ENCODE assay signal across 15 cellular contexts in genomic region chr2:112800881-112801583, GRCh38. TPM values are rescaled to one million over a fixed set of nuclear protein-coding genes. Genes with fewer than 3 reads are reported as not detected.
A peak's percentile ranks its signal among the peaks of the same experiment; 100 is the strongest.
DNase-seq lines count a peak whose midpoint lies in the region; ATAC-seq and TF ChIP-seq lines count a peak whose summit lies in the region.
"Had no signal": no experiment of that assay in that cellular context is flagged by ENCODE, and none has a peak within 500 bp of the region (broad histone marks: within the 10 kb centered on the region; RNA-seq: fewer than 3 reads in every experiment).

No MANE protein-coding gene starts in this region.

- H3K23ac ChIP-seq in IMR-90 (ENCODE audit: low read depth, low read length): no peak overlapping the region
- no peak overlapping the region for H3K23ac ChIP-seq in neuronal stem cell (ENCODE audit: low read depth, low read length, poor library complexity)

- no peak overlapping the region for H3K9ac ChIP-seq in IMR-90 (ENCODE audit: low read depth, low read length)
- H3K9ac ChIP-seq in neuronal stem cell (ENCODE audit: low read depth, low read length, poor library complexity): no peak overlapping the region

- 79% methylated on average over 2 of the region's 4 CpGs; no CpG with 5 or more reads in 1 of the 2 experiments for WGBS in IMR-90 (ENCODE audit: extremely low coverage in 2 of 2, insufficient read length in 1 of 2), 2 experiments
- 67 to 70% methylated on average over 4 of the region's 4 CpGs for WGBS in esophagus squamous epithelium, 2 donors
- WGBS in neuronal stem cell (ENCODE audit: extremely low coverage in 2 of 2, insufficient read length in 2 of 2, insufficient replicate concordance in 1 of 2), 2 donors: no CpG with 5 or more reads among the region's 4 CpGs

- no peak overlapping the region for H3K27ac ChIP-seq in breast epithelium
- H3K27ac ChIP-seq in IMR-90 (ENCODE audit: insufficient read depth, low read length): no peak overlapping the region
- H3K27ac ChIP-seq in esophagus squamous epithelium: peak overlapping the region in 3 of 4 donors; percentile 1 to 42 (median 3)
- no peak overlapping the region for H3K27ac ChIP-seq in tibial artery
- H3K27ac ChIP-seq in neuronal stem cell (replicated peaks; ENCODE audit: low read length): no peak overlapping the region

- dilution Hi-C loops in IMR-90 (cut with HindIII; ENCODE audit: low sequenced_read_pairs, unreplicated experiment): no loop called here

- H3K36me3 ChIP-seq in breast epithelium (no peaks in the 10 kb centered on the region), IMR-90 (ENCODE audit: control insufficient read depth, insufficient read depth, low read length) (no peaks in the 10 kb centered on the region), esophagus squamous epithelium (no peaks in the 10 kb centered on the region), tibial artery (no peaks in the 10 kb centered on the region), neuronal stem cell (replicated peaks in 1 of 2; ENCODE audit: control insufficient read depth in 2 of 2, insufficient read depth in 2 of 2, low read length in 2 of 2) (no peaks in the 10 kb centered on the region)

- peak overlapping the region; percentile 13; the same call in 1 of the 3 replicates for H2BK15ac ChIP-seq in IMR-90 (ENCODE audit: low read depth, low read length)
- H2BK15ac ChIP-seq in neuronal stem cell (ENCODE audit: low read length): no peak overlapping the region

- H4K20me1 ChIP-seq in IMR-90 (ENCODE audit: insufficient read depth, low read length): no peaks in the 10 kb centered on the region

- H3K56ac ChIP-seq in IMR-90 (ENCODE audit: extremely low read depth, insufficient read depth, low read length): no peak overlapping the region

- no peak overlapping the region for H2BK120ac ChIP-seq in IMR-90 (ENCODE audit: low read depth, low read length)
- H2BK120ac ChIP-seq in neuronal stem cell (ENCODE audit: low read depth, low read length): no peak overlapping the region

- no peaks in the 10 kb centered on the region for H3K27me3 ChIP-seq in breast epithelium
- H3K27me3 ChIP-seq in IMR-90 (ENCODE audit: control insufficient read depth, insufficient read depth, low read length): no peaks in the 10 kb centered on the region
- H3K27me3 ChIP-seq in esophagus squamous epithelium: no peaks in the 10 kb centered on the region
- H3K27me3 ChIP-seq in tibial artery: no peaks in the 10 kb centered on the region
- no peaks in the 10 kb centered on the region for H3K27me3 ChIP-seq in neuronal stem cell (ENCODE audit: control insufficient read depth in 3 of 3, insufficient read depth in 3 of 3, low read depth in 1 of 3, low read length in 3 of 3)

- H3K14ac ChIP-seq in IMR-90 (replicated peaks; ENCODE audit: low read depth, low read length) (no peak overlapping the region), neuronal stem cell (ENCODE audit: low read length) (no peak overlapping the region)

- peak overlapping the region; percentile 13; the same call in 1 of the 2 replicates for H2BK20ac ChIP-seq in IMR-90 (ENCODE audit: low read depth, low read length)

- no peak overlapping the region for H2BK12ac ChIP-seq in neuronal stem cell (ENCODE audit: low read length)

- peaks cover 19% of the 10 kb centered on the region for H3K4me1 Mint-ChIP-seq in MCF 10A (ENCODE audit: insufficient read depth, unreplicated experiment)

- intact Hi-C loops in MCF 10A (cut with micrococcal nuclease) (no loop called here), breast epithelium (cut with DNase I; ENCODE audit: low total_unique reads) (no loop called here), IMR-90 (cut with micrococcal nuclease) (no loop called here), esophagus squamous epithelium (cut with DNase I) (no loop called here), tibial artery (cut with DNase I; ENCODE audit: low total_unique reads) (no loop called here)

- TF ChIP-seq POLR2A in breast epithelium (IDR thresholded peaks at IDR 0.05): no peak
- TF ChIP-seq POLR2A in IMR-90 (IDR thresholded peaks at IDR 0.05; ENCODE audit: low read depth, low read length): no peak
- no peak for TF ChIP-seq POLR2A in esophagus squamous epithelium (IDR thresholded peaks at IDR 0.05)

- BruUV-seq in MCF 10A (replicated peaks; lab: Mats Ljungman, UMichigan): no TSS peak
- BruUV-seq in IMR-90 (replicated peaks; lab: Mats Ljungman, UMichigan): no TSS peak

- no peak overlapping the region for H2AK5ac ChIP-seq in IMR-90 (ENCODE audit: low read depth, low read length)
- no peak overlapping the region for H2AK5ac ChIP-seq in neuronal stem cell (ENCODE audit: low read depth, low read length)

- CTCF ChIA-PET in MCF 10A (lab: Yijun Ruan, JAX) (interaction anchor here (0.6 to 1.6 kb wide), 3 partner anchors 85 to 140 kb away, joined by 3 to 5 read pairs (median 4); no protein-coding TSS in a partner anchor), IMR-90 (lab: Yijun Ruan, JAX) (no interaction called here)

- H3K18ac ChIP-seq in IMR-90 (ENCODE audit: low read depth, low read length) (no peak overlapping the region), neuronal stem cell (ENCODE audit: low read length) (no peak overlapping the region)

- H3K4me3 Mint-ChIP-seq in MCF 10A (ENCODE audit: unreplicated experiment): no peak overlapping the region

- no peak for ATAC-seq in IMR-90 (ENCODE audit: low read depth)
- ATAC-seq: K562, PC-3 had no signal

- in situ Hi-C loops in IMR-90 (cut with MboI; ENCODE audit: low sequenced_read_pairs): no loop called here

- H3K9me3 ChIP-seq in breast epithelium (no peaks in the 10 kb centered on the region), IMR-90 (ENCODE audit: control insufficient read depth, insufficient read depth, low read length) (no peaks in the 10 kb centered on the region), esophagus squamous epithelium (no peaks in the 10 kb centered on the region), tibial artery (no peaks in the 10 kb centered on the region), neuronal stem cell (replicated peaks in 1 of 2; ENCODE audit: control insufficient read depth in 2 of 2, insufficient read depth in 1 of 2, low read depth in 1 of 2, low read length in 2 of 2) (no peaks in the 10 kb centered on the region)

- no peak overlapping the region for H3K4me2 ChIP-seq in IMR-90 (ENCODE audit: low read depth, low read length)
- no peak overlapping the region for H3K4me2 ChIP-seq in neuronal stem cell (ENCODE audit: insufficient read depth, low read length, poor library complexity, severe bottlenecking)

- POLR2A ChIA-PET in MCF 10A (lab: Yijun Ruan, JAX): interaction anchor here (0.7 to 6.1 kb wide), 6 partner anchors 13 to 141 kb away, joined by 3 to 37 read pairs (median 3); partner anchors contain the start of gene IL1A
- POLR2A ChIA-PET in IMR-90 (lab: Charles Lee; ENCODE audit: unreplicated experiment): no interaction called here

- H4K5ac ChIP-seq in IMR-90 (ENCODE audit: low read depth, low read length): no peak overlapping the region

- H3K4me3 ChIP-seq in breast epithelium (no peak overlapping the region), IMR-90 (ENCODE audit: insufficient read depth, low read depth, low read length) (no peak overlapping the region), esophagus squamous epithelium (no peak overlapping the region), tibial artery (no peak overlapping the region), neuronal stem cell (ENCODE audit: low read length in 2 of 2) (no peak overlapping the region)
- H3K4me3 ChIP-seq: K562 had no signal

- peaks cover 11% of the 10 kb centered on the region for H3K9me1 ChIP-seq in IMR-90 (ENCODE audit: insufficient read depth, low read length)

- DNase-seq in MCF 10A (ENCODE audit: unreplicated experiment) (no peak), breast epithelium (ENCODE audit: low spot score in 2 of 2) (no peak), IMR-90 (no peak), esophagus squamous epithelium (lab: John Stamatoyannopoulos, UW) (no peak), MV-4-11 (lab: John Stamatoyannopoulos, UW) (no peak), tibial artery (no peak), neuronal stem cell (ENCODE audit: low spot score) (no peak)
- DNase-seq: C1 segment of cervical spinal cord, DMS79, NCI-H1417 treated with DMSO at 0.1 percent for 48 hours, NCI-H1930, PC-3, RPMI8226 had no signal

- H3K4ac ChIP-seq in IMR-90 (ENCODE audit: low read depth, low read length) (peak overlapping the region; percentile 15; the same call in 1 of the 2 replicates), neuronal stem cell (ENCODE audit: low read length) (no peak overlapping the region)

- TF ChIP-seq CTCF in MCF 10A (IDR thresholded peaks at IDR 0.05; ENCODE audit: unreplicated experiment): no peak
- TF ChIP-seq CTCF in breast epithelium (IDR thresholded peaks at IDR 0.05): no peak
- no peak for TF ChIP-seq CTCF in IMR-90 (conservative IDR thresholded peaks at IDR 0.05; ENCODE audit: low read depth, low read length)
- no peak for TF ChIP-seq CTCF in esophagus squamous epithelium (IDR thresholded peaks at IDR 0.05)
- no peak for TF ChIP-seq CTCF in tibial artery (IDR thresholded peaks at IDR 0.05)

- H3K27ac Mint-ChIP-seq in MCF 10A (ENCODE audit: low read depth, unreplicated experiment): peak overlapping the region; percentile 82

- peaks cover 0 to 13% of the 10 kb centered on the region in 2 experiments; a peak in 2 of 4 replicates for H3K79me1 ChIP-seq in IMR-90 (ENCODE audit: low read depth in 1 of 2, low read length in 2 of 2)
- no peaks in the 10 kb centered on the region for H3K79me1 ChIP-seq in neuronal stem cell (ENCODE audit: low read depth, low read length)

- H4K91ac ChIP-seq in IMR-90 (ENCODE audit: insufficient read depth, low read depth, low read length): no peak overlapping the region; the same call in 1 of the 2 replicates
- H4K91ac ChIP-seq in neuronal stem cell (ENCODE audit: low read depth, low read length, poor library complexity): no peak overlapping the region

- no peaks in the 10 kb centered on the region for H3K4me1 ChIP-seq in breast epithelium
- no peaks in the 10 kb centered on the region; the same call in 1 of the 2 replicates for H3K4me1 ChIP-seq in IMR-90 (ENCODE audit: control insufficient read depth, insufficient read depth, low read length)
- peaks cover 0 to 38% (median 9%) of the 10 kb centered on the region in 3 donors for H3K4me1 ChIP-seq in esophagus squamous epithelium
- no peaks in the 10 kb centered on the region for H3K4me1 ChIP-seq in tibial artery
- peaks cover 0 to 4% of the 10 kb centered on the region in 2 donors for H3K4me1 ChIP-seq in neuronal stem cell (ENCODE audit: control insufficient read depth in 2 of 2, insufficient read depth in 1 of 2, low read depth in 1 of 2, low read length in 2 of 2)

- H2AFZ ChIP-seq in IMR-90 (replicated peaks; ENCODE audit: low read length, poor library complexity) (no peak overlapping the region), neuronal stem cell (ENCODE audit: low read length) (no peak overlapping the region)

- no peaks in the 10 kb centered on the region for H3K36me3 Mint-ChIP-seq in MCF 10A (ENCODE audit: insufficient read depth, unreplicated experiment)

- H2AK9ac ChIP-seq in IMR-90 (replicated peaks; ENCODE audit: low read depth, low read length, poor library complexity): no peak overlapping the region

- TF ChIP-seq RAD21 in IMR-90 (IDR thresholded peaks at IDR 0.05; ENCODE audit: low read length): no peak

- peaks cover 18% of the 10 kb centered on the region for H3K9me3 Mint-ChIP-seq in MCF 10A (ENCODE audit: unreplicated experiment)

- H2BK5ac ChIP-seq in IMR-90 (ENCODE audit: low read depth, low read length, poor library complexity, severe bottlenecking): no peak overlapping the region
- H2BK5ac ChIP-seq in neuronal stem cell (ENCODE audit: low read length): no peak overlapping the region

- no peaks in the 10 kb centered on the region for H3K27me3 Mint-ChIP-seq in MCF 10A (ENCODE audit: insufficient read depth, unreplicated experiment)

- H4K8ac ChIP-seq in IMR-90 (ENCODE audit: low read depth in 2 of 2, low read length in 2 of 2): no peak overlapping the region
- no peak overlapping the region for H4K8ac ChIP-seq in neuronal stem cell (ENCODE audit: low read depth, low read length)

RNA-seq across cellular contexts. Expression of gene IL1A, which starts 16.7 kb away (rescaled TPM):
- 99.1 and 170 TPM in 2 replicates for total RNA-seq in MCF 10A (2022)
- under 1 TPM in 1 of 3 donors, not detected in 2; 0.44 TPM for total RNA-seq in breast epithelium
- 0.83 and 1.1 TPM in 2 replicates for total RNA-seq in IMR-90 (2012; rRNA removed)
- polyA plus RNA-seq in IMR-90 (2012; rRNA removed): 0.39 and 0.48 TPM in 2 replicates
- 0.05 and 0.30 TPM in 2 replicates for polyA plus RNA-seq in IMR-90 (2012; cell fraction: cytosol; rRNA removed)
- polyA plus RNA-seq in IMR-90 (2012; cell fraction: nucleus; rRNA removed; ENCODE audit: low replicate concordance): 0.08 and 1.6 TPM in 2 replicates
- total RNA-seq in esophagus squamous epithelium: 10 to 100 TPM in 1 of 4 donors, 1 to 10 TPM in 2, under 1 TPM in 1; 0.53 to 37.4 (median 4.3) TPM
- 1.1 TPM for polyA plus RNA-seq in neuronal stem cell (2013, experiment 1 of 2)
- polyA plus RNA-seq in neuronal stem cell (2013, experiment 2 of 2): 0.79 TPM

RNA-seq across cellular contexts. Expression of gene IL1B, which starts 35.5 kb away (rescaled TPM):
- total RNA-seq in MCF 10A (2022): 5.4 and 5.5 TPM in 2 replicates
- 1 to 10 TPM in 1 of 3 donors, not detected in 2; 8.0 TPM for total RNA-seq in breast epithelium
- total RNA-seq in IMR-90 (2012; rRNA removed): 3.0 and 3.6 TPM in 2 replicates
- polyA plus RNA-seq in IMR-90 (2012; rRNA removed): 3.2 and 4.4 TPM in 2 replicates
- 5.7 and 5.9 TPM in 2 replicates for polyA plus RNA-seq in IMR-90 (2012; cell fraction: cytosol; rRNA removed)
- 5.4 and 17.9 TPM in 2 replicates for polyA plus RNA-seq in IMR-90 (2012; cell fraction: nucleus; rRNA removed; ENCODE audit: low replicate concordance)
- total RNA-seq in esophagus squamous epithelium: 10 to 100 TPM in 1 of 4 donors, 1 to 10 TPM in 3; 1.3 to 16.5 (median 4.4) TPM
- not detected for polyA plus RNA-seq in neuronal stem cell (2013, experiment 1 of 2)
- polyA plus RNA-seq in neuronal stem cell (2013, experiment 2 of 2): not detected
- total RNA-seq: H1 had no signal
- polyA plus RNA-seq: H1, K562 had no signal

RNA-seq across cellular contexts. Expression of gene CKAP2L, which starts 36.6 kb away (rescaled TPM):
- 14.7 and 21.6 TPM in 2 replicates for total RNA-seq in MCF 10A (2022)
- total RNA-seq in breast epithelium: under 1 TPM in 1 of 3 donors, not detected in 2; 0.96 TPM
- 9.9 and 13.3 TPM in 2 replicates for total RNA-seq in IMR-90 (2012; rRNA removed)
- polyA plus RNA-seq in IMR-90 (2012; rRNA removed): 6.3 and 6.4 TPM in 2 replicates
- 0.43 and 0.55 TPM in 2 replicates for polyA plus RNA-seq in IMR-90 (2012; cell fraction: cytosol; rRNA removed)
- polyA plus RNA-seq in IMR-90 (2012; cell fraction: nucleus; rRNA removed; ENCODE audit: low replicate concordance): 0.50 and 2.0 TPM in 2 replicates
- total RNA-seq in esophagus squamous epithelium: 10 to 100 TPM in 1 of 4 donors, 1 to 10 TPM in 3; 4.3 to 14.4 (median 6.7) TPM
- 28.3 TPM for polyA plus RNA-seq in neuronal stem cell (2013, experiment 1 of 2)
- polyA plus RNA-seq in neuronal stem cell (2013, experiment 2 of 2): 30.0 TPM

Comparison
In these comparisons a context has a peak if more than half of its experiments do, and no peak if none do; other contexts are left out.
1. H3K27ac ChIP-seq: peak in esophagus squamous epithelium (3 of 4); none in breast epithelium (0 of 2), IMR-90 (single experiment), tibial artery (0 of 2) and neuronal stem cell (single experiment).